In genomic region chrX:141589408-141589807, GRCh38 we compare ENCODE assay signal across 5 cellular contexts. TPM values are rescaled to one million over a fixed set of nuclear protein-coding genes. Genes with fewer than 3 reads are reported as not detected.
"Had no signal": no experiment of that assay in that cellular context is flagged by ENCODE, and none has a peak within 500 bp of the region (broad histone marks: within the 10 kb centered on the region; RNA-seq: fewer than 3 reads in every experiment).

Gene SPANXA2 (plus strand): TSS chrX:141589708. CDS start chrX:141589768, 60 bp downstream.

RNA-seq across cellular contexts. Expression of gene SPANXA2, which starts in this region (rescaled TPM):
- total RNA-seq: GM23248, H1, H7, H9 had no signal
- polyA plus RNA-seq: GM23248, GM23338, H1 had no signal
